9 cellular contexts compared by ENCODE assay signal in the genomic region with DNA sequence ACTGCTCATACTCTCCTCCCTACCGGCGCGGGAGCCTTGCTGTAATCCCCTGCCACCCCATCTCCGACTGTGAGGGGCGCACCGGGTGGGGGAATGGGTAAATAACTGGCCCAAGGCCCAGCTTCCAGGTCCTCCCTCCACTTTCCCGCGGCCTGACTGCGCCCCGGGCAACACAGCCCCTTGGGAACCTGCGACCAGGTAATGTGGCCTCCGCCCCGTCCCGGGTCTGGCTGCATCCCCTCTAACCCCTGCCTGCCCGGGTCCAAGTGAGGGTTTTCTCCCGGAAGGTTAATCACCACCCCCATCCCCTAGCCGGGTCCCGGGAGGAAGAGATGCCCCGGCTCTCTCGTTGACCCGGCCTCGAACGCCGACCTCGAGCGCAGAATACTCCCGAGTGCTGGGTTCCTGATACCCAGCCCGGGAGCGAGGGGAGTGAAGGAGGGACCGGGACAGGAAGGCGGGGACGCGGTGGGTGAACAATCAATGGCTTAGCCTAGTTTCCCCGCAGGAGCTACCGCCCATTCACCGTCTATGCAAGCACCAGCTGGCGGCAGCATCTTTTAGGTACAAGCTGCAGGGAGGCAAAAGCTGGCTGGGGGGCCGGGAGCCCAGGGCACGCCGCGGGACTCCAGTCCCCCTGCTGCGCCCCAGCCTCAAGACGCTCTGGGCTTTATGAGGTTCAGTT. TPM values are rescaled to one million over a fixed set of nuclear protein-coding genes. Genes with fewer than 3 reads are reported as not detected.
DNase-seq lines count a peak whose midpoint lies in the region; ATAC-seq and TF ChIP-seq lines count a peak whose summit lies in the region.
"Had no signal": no experiment of that assay in that cellular context is flagged by ENCODE, and none has a peak within 500 bp of the region (broad histone marks: within the 10 kb centered on the region; RNA-seq: fewer than 3 reads in every experiment).

No MANE protein-coding gene starts in this region.

- H3K27me3 Mint-ChIP-seq in T-helper 1 cell treated with Interleukin-12 subunit alpha and Interleukin-12 subunit beta and Interleukin-4 antibody, amounts not matched to agents 30 μg/mL and 1 μg/mL, for 36 hours (ENCODE audit: low read depth), result peaks cover 94% of the 10 kb centered on the region
- H3K27me3 Mint-ChIP-seq in central memory CD8-positive, alpha-beta T cell, result peaks cover 96% of the 10 kb centered on the region
- peaks cover 45% of the 10 kb centered on the region for H3K27me3 Mint-ChIP-seq in endothelial cell (ENCODE audit: unreplicated experiment)

- H3K4me1 Mint-ChIP-seq in T-helper 1 cell treated with Interleukin-12 subunit alpha and Interleukin-12 subunit beta and Interleukin-4 antibody, amounts not matched to agents 30 μg/mL and 1 μg/mL, for 36 hours (ENCODE audit: low read depth), result peaks cover 40% of the 10 kb centered on the region
- peaks cover 57% of the 10 kb centered on the region for H3K4me1 Mint-ChIP-seq in central memory CD8-positive, alpha-beta T cell
- peaks cover 55% of the 10 kb centered on the region for H3K4me1 Mint-ChIP-seq in endothelial cell (ENCODE audit: unreplicated experiment)

- peaks cover 7% of the 10 kb centered on the region for H3K36me3 Mint-ChIP-seq in T-helper 1 cell treated with Interleukin-12 subunit alpha and Interleukin-12 subunit beta and Interleukin-4 antibody, amounts not matched to agents 30 μg/mL and 1 μg/mL, for 36 hours (ENCODE audit: low read depth)
- H3K36me3 Mint-ChIP-seq in central memory CD8-positive, alpha-beta T cell (ENCODE audit: insufficient read depth), result peaks cover 7% of the 10 kb centered on the region
- H3K36me3 Mint-ChIP-seq in endothelial cell (ENCODE audit: low read depth, unreplicated experiment), result peaks cover 5% of the 10 kb centered on the region

- peak overlapping the region; percentile 90 for H3K27ac Mint-ChIP-seq in T-helper 1 cell treated with Interleukin-12 subunit alpha and Interleukin-12 subunit beta and Interleukin-4 antibody, amounts not matched to agents 30 μg/mL and 1 μg/mL, for 36 hours
- no peak overlapping the region for H3K27ac Mint-ChIP-seq in central memory CD8-positive, alpha-beta T cell (ENCODE audit: low read depth)
- H3K27ac Mint-ChIP-seq in endothelial cell (ENCODE audit: unreplicated experiment), result no peak overlapping the region

- ATAC-seq in central memory CD8-positive, alpha-beta T cell (replicated peaks; ENCODE audit: extremely low read depth, poor library complexity, severe bottlenecking), result no peak
- no peak for ATAC-seq in GM18502 (IDR thresholded peaks at IDR 0.05; ENCODE audit: poor library complexity, unreplicated experiment)

- no peaks in the 10 kb centered on the region for H3K9me3 Mint-ChIP-seq in T-helper 1 cell treated with Interleukin-12 subunit alpha and Interleukin-12 subunit beta and Interleukin-4 antibody, amounts not matched to agents 30 μg/mL and 1 μg/mL, for 36 hours
- H3K9me3 Mint-ChIP-seq in central memory CD8-positive, alpha-beta T cell, result no peaks in the 10 kb centered on the region
- no peaks in the 10 kb centered on the region for H3K9me3 Mint-ChIP-seq in endothelial cell (ENCODE audit: unreplicated experiment)

- TF ChIP-seq CTCF in retinal pigment epithelial cell (conservative IDR thresholded peaks at IDR 0.05; ENCODE audit: low read depth, low read length) (no peak), endothelial cell (IDR thresholded peaks at IDR 0.05; ENCODE audit: unreplicated experiment) (no peak)

- DNase-seq in T-helper 1 cell, result no peak
- DNase-seq in NCI-H345 treated with DMSO at 0.1 percent for 48 hours (lab: John Stamatoyannopoulos, UW; ENCODE audit: unreplicated experiment), result peak; percentile 12
- DNase-seq in central memory CD8-positive, alpha-beta T cell (ENCODE audit: low spot score in 2 of 2), result no peak
- DNase-seq in retinal pigment epithelial cell (ENCODE audit: low read depth), result no peak
- DNase-seq in endothelial cell (ENCODE audit: low spot score), result no peak
- no peak for DNase-seq in KG1 (lab: John Stamatoyannopoulos, UW)

- peak overlapping the region; percentile 21 for H3K4me3 ChIP-seq in retinal pigment epithelial cell (ENCODE audit: low read length)
- H3K4me3 ChIP-seq: lung had no signal

- peak overlapping the region; percentile 86 for H3K4me3 Mint-ChIP-seq in T-helper 1 cell treated with Interleukin-12 subunit alpha and Interleukin-12 subunit beta and Interleukin-4 antibody, amounts not matched to agents 30 μg/mL and 1 μg/mL, for 36 hours
- H3K4me3 Mint-ChIP-seq in central memory CD8-positive, alpha-beta T cell, result peak overlapping the region; percentile 70
- H3K4me3 Mint-ChIP-seq in endothelial cell (ENCODE audit: unreplicated experiment), result no peak overlapping the region

RNA-seq across cellular contexts. Expression of a gene that starts 5.9 kb away (rescaled TPM):
- not detected for total RNA-seq in endothelial cell (ENCODE audit: unreplicated experiment)

RNA-seq across cellular contexts. Expression of a gene that starts 8.9 kb away (rescaled TPM):
- 2.4 TPM for total RNA-seq in endothelial cell (ENCODE audit: unreplicated experiment)
